22 cellular contexts compared by ENCODE assay signal in the genomic region with DNA sequence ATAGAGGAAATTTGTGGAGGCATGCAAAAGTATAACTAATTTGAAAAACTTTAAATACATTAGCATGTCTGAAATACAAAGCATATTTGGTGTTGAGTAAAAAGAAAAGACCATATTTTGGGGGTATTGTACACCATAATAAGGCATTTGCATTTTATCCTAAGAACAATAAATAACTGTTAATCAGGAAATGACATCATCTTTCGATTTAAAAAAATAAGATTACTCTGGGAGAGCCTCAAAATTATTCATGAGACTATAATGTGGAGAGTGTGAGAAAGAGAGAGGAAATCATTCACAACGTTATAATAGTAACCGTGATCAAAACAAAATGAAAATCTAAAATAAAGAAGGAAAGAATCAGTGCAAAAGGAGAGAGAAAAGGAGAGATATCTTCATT.
DNase-seq lines count a peak whose midpoint lies in the region; ATAC-seq, FAIRE-seq and TF ChIP-seq lines count a peak whose summit lies in the region.
"Had no signal": no experiment of that assay in that cellular context is flagged by ENCODE, and none has a peak within 500 bp of the region (broad histone marks: within the 10 kb centered on the region; RNA-seq: fewer than 3 reads in every experiment).

No MANE protein-coding gene starts in this region.

- no TSS peak for BruUV-seq in HepG2 (replicated peaks; lab: Mats Ljungman, UMichigan)
- no TSS peak for BruUV-seq in GM12878 (replicated peaks; lab: Mats Ljungman, UMichigan)
- no TSS peak for BruUV-seq in mammary epithelial cell (replicated peaks; lab: Mats Ljungman, UMichigan)

- no peak overlapping the region for H3K9ac ChIP-seq in HepG2 (ENCODE audit: insufficient read depth, low read depth, low read length)
- no peak overlapping the region for H3K9ac ChIP-seq in GM12878 (ENCODE audit: control insufficient read depth, insufficient read depth, low read length)
- no peak overlapping the region for H3K9ac ChIP-seq in mammary epithelial cell (ENCODE audit: insufficient read depth, low read length)
- H3K9ac ChIP-seq: BLaER1 treated with 17β-estradiol and CSF1 and Interleukin-3, amounts not matched to agents 10 nM and 100 nM had no signal

- ATAC-seq in HepG2: no peak
- ATAC-seq in right lobe of liver: no peak
- ATAC-seq in GM12878: no peak
- ATAC-seq in GM21447 (IDR thresholded peaks at IDR 0.05; ENCODE audit: unreplicated experiment): no peak
- ATAC-seq: CD8-positive, alpha-beta T cell had no signal

- H3K27me3 ChIP-seq in HepG2 (ENCODE audit: control insufficient read depth in 1 of 2, insufficient read depth in 2 of 2, low read length in 2 of 2): no peaks in the 10 kb centered on the region
- no peaks in the 10 kb centered on the region for H3K27me3 ChIP-seq in right lobe of liver
- no peaks in the 10 kb centered on the region for H3K27me3 ChIP-seq in GM12878 (replicated peaks in 1 of 2; ENCODE audit: control insufficient read depth in 2 of 2, insufficient read depth in 2 of 2, low read length in 1 of 2)
- H3K27me3 ChIP-seq in mammary epithelial cell (ENCODE audit: insufficient read depth, low read length): no peaks in the 10 kb centered on the region
- H3K27me3 ChIP-seq: BLaER1 treated with 17β-estradiol and CSF1 and Interleukin-3, amounts not matched to agents 10 nM and 100 nM had no signal

- POLR2A ChIA-PET in HepG2 (lab: Yijun Ruan, JAX) (no interaction called here), HEK293 (lab: Yijun Ruan, JAX) (no interaction called here), GM12878 (lab: Charles Lee) (no interaction called here)

- H4K20me1 ChIP-seq in HepG2 (ENCODE audit: insufficient read depth, low read length): no peaks in the 10 kb centered on the region
- H4K20me1 ChIP-seq in GM12878 (ENCODE audit: control insufficient read depth, insufficient read depth): no peaks in the 10 kb centered on the region
- H4K20me1 ChIP-seq in mammary epithelial cell (ENCODE audit: insufficient read depth, low read length): no peaks in the 10 kb centered on the region
- H4K20me1 ChIP-seq: BLaER1 treated with 17β-estradiol and CSF1 and Interleukin-3, amounts not matched to agents 10 nM and 100 nM had no signal

- no peaks in the 10 kb centered on the region for H3K4me1 ChIP-seq in HepG2 (ENCODE audit: insufficient read depth, low read length)
- no peaks in the 10 kb centered on the region for H3K4me1 ChIP-seq in right lobe of liver
- no peaks in the 10 kb centered on the region for H3K4me1 ChIP-seq in HEK293 (ENCODE audit: control insufficient read depth, insufficient read depth, low read length)
- H3K4me1 ChIP-seq in GM12878 (ENCODE audit: control insufficient read depth, insufficient read depth, low read length): no peaks in the 10 kb centered on the region
- H3K4me1 ChIP-seq in mammary epithelial cell (ENCODE audit: insufficient read depth, low read length): no peaks in the 10 kb centered on the region
- H3K4me1 ChIP-seq: BLaER1 treated with 17β-estradiol and CSF1 and Interleukin-3, amounts not matched to agents 10 nM and 100 nM; Caco-2 had no signal

- intact Hi-C loops in HepG2 (cut with micrococcal nuclease; ENCODE audit: unreplicated experiment) (no loop called here), right lobe of liver (cut with DNase I) (no loop called here), GM12878 (cut with micrococcal nuclease; ENCODE audit: unreplicated experiment) (no loop called here), mammary epithelial cell (cut with micrococcal nuclease) (no loop called here)

- H3K79me2 ChIP-seq in HepG2 (ENCODE audit: insufficient read depth, low read length) (no peaks in the 10 kb centered on the region), GM12878 (ENCODE audit: control insufficient read depth, insufficient read depth, low read length) (no peaks in the 10 kb centered on the region), mammary epithelial cell (ENCODE audit: insufficient read depth, low read length) (no peaks in the 10 kb centered on the region)

- FAIRE-seq in HepG2 (lab: Jason Lieb, UNC) (no peak), GM12878 (lab: Jason Lieb, UNC) (no peak)
- FAIRE-seq: A204.1, D721Med, G401.6, GM12892, GM19239 had no signal

- no peak overlapping the region for H2AFZ ChIP-seq in HepG2 (ENCODE audit: low read length)
- no peak overlapping the region for H2AFZ ChIP-seq in GM12878 (ENCODE audit: control insufficient read depth, low read depth, low read length)
- no peak overlapping the region for H2AFZ ChIP-seq in mammary epithelial cell (ENCODE audit: low read depth, low read length)

- in situ Hi-C loops in HepG2 (cut with HindIII; ENCODE audit: extremely low pct_ligation_motif_present, low pct_unique_long_range_greater_than_20kb): no loop called here
- in situ Hi-C loops in GM12878 (cut with MboI): no loop called here
- in situ Hi-C loops in mammary epithelial cell (cut with MboI; ENCODE audit: low sequenced_read_pairs in 2 of 2): no loop called here

- SMC1A ChIA-PET in GM12878 (lab: Charles Lee; ENCODE audit: uncharacterized antibody, unreplicated experiment): interaction anchor here (0.7 to 0.8 kb wide), 2 partner anchors 12 to 15 kb away, joined by 3 to 4 read pairs; no protein-coding TSS in a partner anchor

- H3K9me3 ChIP-seq in HepG2 (ENCODE audit: low read length): peaks cover 19% of the 10 kb centered on the region
- H3K9me3 ChIP-seq in right lobe of liver: no peaks in the 10 kb centered on the region
- no peaks in the 10 kb centered on the region for H3K9me3 ChIP-seq in HEK293 (ENCODE audit: control insufficient read depth, insufficient read depth, low read depth, low read length)
- no peaks in the 10 kb centered on the region for H3K9me3 ChIP-seq in GM12878 (replicated peaks; ENCODE audit: control insufficient read depth, insufficient read depth, low read length)
- H3K9me3 ChIP-seq in mammary epithelial cell (replicated peaks; ENCODE audit: insufficient read depth, low read length): no peaks in the 10 kb centered on the region
- H3K9me3 ChIP-seq: BLaER1 treated with 17β-estradiol and CSF1 and Interleukin-3, amounts not matched to agents 10 nM and 100 nM; Caco-2 had no signal

- TF ChIP-seq CTCF in HepG2 (CRISPR knock-in tag; IDR thresholded peaks at IDR 0.05): no peak
- no peak for TF ChIP-seq CTCF in right lobe of liver (IDR thresholded peaks at IDR 0.05)
- TF ChIP-seq CTCF in HEK293 (tag by site-specific recombination; IDR thresholded peaks at IDR 0.05): no peak
- TF ChIP-seq CTCF in GM12878 (IDR thresholded peaks at IDR 0.05 in 2 of 3, conservative IDR thresholded peaks at IDR 0.05 in 1 of 3; ENCODE audit: control insufficient read depth in 2 of 3, extremely low read depth in 1 of 3, insufficient read depth in 1 of 3, low read depth in 3 of 3, low read length in 3 of 3): no peak
- TF ChIP-seq CTCF in mammary epithelial cell (conservative IDR thresholded peaks at IDR 0.05 in 1 of 2, IDR thresholded peaks at IDR 0.05 in 1 of 2; ENCODE audit: extremely low read depth in 1 of 2, insufficient read depth in 1 of 2, low read depth in 1 of 2, low read length in 2 of 2): no peak

- WGBS in HepG2 (ENCODE audit: low lambda C conversion rate): 2% methylated on average over 3 of the region's 3 CpGs
- WGBS in right lobe of liver (ENCODE audit: insufficient coverage, low coverage, low lambda C conversion rate, missing lambda C conversion rate): 44% methylated on average over 3 of the region's 3 CpGs
- 47% methylated on average over 3 of the region's 3 CpGs for WGBS in GM12878 (ENCODE audit: insufficient coverage, insufficient replicate concordance, low lambda C conversion rate, missing lambda C conversion rate)
- 43% methylated on average over 3 of the region's 3 CpGs for WGBS in mammary epithelial cell (ENCODE audit: low coverage, missing lambda C conversion rate)

- CTCF ChIA-PET in HepG2 (lab: Yijun Ruan, JAX; ENCODE audit: low intra/inter-chr PET ratio, low total read pairs): no interaction called here
- CTCF ChIA-PET in HEK293 (lab: Yijun Ruan, JAX): no interaction called here
- CTCF ChIA-PET in GM12878 (lab: Yijun Ruan, JAX): no interaction called here
- CTCF ChIA-PET in mammary epithelial cell (lab: Charles Lee; ENCODE audit: low non-redundant PET): no interaction called here

- no peak overlapping the region for H3K4me3 ChIP-seq in HepG2 (replicated peaks in 1 of 3; ENCODE audit: insufficient read depth in 1 of 3, low read depth in 2 of 3, low read length in 3 of 3)
- no peak overlapping the region for H3K4me3 ChIP-seq in right lobe of liver
- H3K4me3 ChIP-seq in HEK293 (ENCODE audit: low read depth, low read length): no peak overlapping the region
- no peak overlapping the region for H3K4me3 ChIP-seq in GM12878
- H3K4me3 ChIP-seq in mammary epithelial cell (replicated peaks in 1 of 3; ENCODE audit: insufficient read depth in 1 of 3, low read depth in 2 of 3, low read length in 3 of 3): no peak overlapping the region
- H3K4me3 ChIP-seq: BLaER1 treated with 17β-estradiol and CSF1 and Interleukin-3, amounts not matched to agents 10 nM and 100 nM had no signal

- H3K27ac ChIP-seq in HepG2 (ENCODE audit: extremely low read length, insufficient read depth, low read length) (no peak overlapping the region), right lobe of liver (no peak overlapping the region), HEK293 (ENCODE audit: extremely low read depth, low read depth, low read length) (no peak overlapping the region), GM12878 (ENCODE audit: control insufficient read depth, insufficient read depth) (no peak overlapping the region), mammary epithelial cell (ENCODE audit: insufficient read depth, low read depth, low read length) (no peak overlapping the region)
- H3K27ac ChIP-seq: BLaER1 treated with 17β-estradiol and CSF1 and Interleukin-3, amounts not matched to agents 10 nM and 100 nM; C4-2B had no signal

- TF ChIP-seq POLR2A in HepG2 (IDR thresholded peaks at IDR 0.05; ENCODE audit: insufficient read depth in 1 of 2, low read depth in 2 of 2, low read length in 2 of 2) (no peak), right lobe of liver (IDR thresholded peaks at IDR 0.05) (no peak), GM12878 (IDR thresholded peaks at IDR 0.05; ENCODE audit: low read depth, low read length) (no peak)

- TF ChIP-seq RAD21 in HepG2 (CRISPR knock-in tag; IDR thresholded peaks at IDR 0.05): no peak
- TF ChIP-seq RAD21 in GM12878 (IDR thresholded peaks at IDR 0.05; ENCODE audit: insufficient read depth, low read depth, low read length): no peak

- H3K4me2 ChIP-seq in HepG2 (ENCODE audit: low read depth, low read length) (no peak overlapping the region), GM12878 (ENCODE audit: control insufficient read depth, insufficient read depth) (no peak overlapping the region), mammary epithelial cell (ENCODE audit: insufficient read depth, low read depth, low read length) (no peak overlapping the region)
- H3K4me2 ChIP-seq: BLaER1 treated with 17β-estradiol and CSF1 and Interleukin-3, amounts not matched to agents 10 nM and 100 nM had no signal

- DNase-seq in HepG2 (ENCODE audit: low spot score): no peak
- DNase-seq in right lobe of liver: no peak
- DNase-seq in GM12878 (ENCODE audit: low read depth, low spot score): no peak
- DNase-seq in NCI-H524 treated with DMSO at 0.1 percent for 48 hours (lab: John Stamatoyannopoulos, UW): no peak
- no peak for DNase-seq in mammary epithelial cell
- DNase-seq: 8988T; AML-193; Caco-2; Calu3; CD4-positive, alpha-beta T cell; CD8-positive, alpha-beta T cell; DMS79 treated with DMSO at 0.1 percent for 48 hours; GF-D8 had no signal

- dilution Hi-C loops in mammary epithelial cell (cut with HindIII; ENCODE audit: low sequenced_read_pairs): no loop called here

- H3K36me3 ChIP-seq in HepG2 (replicated peaks in 1 of 2; ENCODE audit: control insufficient read depth in 1 of 2, insufficient read depth in 2 of 2, low read length in 2 of 2): no peaks in the 10 kb centered on the region
- no peaks in the 10 kb centered on the region for H3K36me3 ChIP-seq in right lobe of liver
- no peaks in the 10 kb centered on the region for H3K36me3 ChIP-seq in HEK293 (ENCODE audit: control insufficient read depth in 2 of 2, insufficient read depth in 1 of 2, low read length in 2 of 2)
- H3K36me3 ChIP-seq in GM12878 (ENCODE audit: control insufficient read depth in 2 of 2, insufficient read depth in 2 of 2, low read length in 1 of 2): no peaks in the 10 kb centered on the region
- H3K36me3 ChIP-seq in mammary epithelial cell (ENCODE audit: insufficient read depth, low read length): no peaks in the 10 kb centered on the region
- H3K36me3 ChIP-seq: BLaER1 treated with 17β-estradiol and CSF1 and Interleukin-3, amounts not matched to agents 10 nM and 100 nM had no signal

- RAD21 ChIA-PET in GM12878 (lab: Charles Lee; ENCODE audit: unreplicated experiment): no interaction called here

- TF ChIP-seq EP300 in HepG2 (IDR thresholded peaks at IDR 0.05; ENCODE audit: low read depth in 2 of 2, low read length in 2 of 2) (no peak), HepG2 (CRISPR knock-in tag; IDR thresholded peaks at IDR 0.05; ENCODE audit: borderline replicate concordance) (no peak), GM12878 (IDR thresholded peaks at IDR 0.05; ENCODE audit: borderline replicate concordance in 1 of 2, control insufficient read depth in 1 of 2, low read depth in 2 of 2, low read length in 2 of 2) (no peak)
